In the genomic region with DNA sequence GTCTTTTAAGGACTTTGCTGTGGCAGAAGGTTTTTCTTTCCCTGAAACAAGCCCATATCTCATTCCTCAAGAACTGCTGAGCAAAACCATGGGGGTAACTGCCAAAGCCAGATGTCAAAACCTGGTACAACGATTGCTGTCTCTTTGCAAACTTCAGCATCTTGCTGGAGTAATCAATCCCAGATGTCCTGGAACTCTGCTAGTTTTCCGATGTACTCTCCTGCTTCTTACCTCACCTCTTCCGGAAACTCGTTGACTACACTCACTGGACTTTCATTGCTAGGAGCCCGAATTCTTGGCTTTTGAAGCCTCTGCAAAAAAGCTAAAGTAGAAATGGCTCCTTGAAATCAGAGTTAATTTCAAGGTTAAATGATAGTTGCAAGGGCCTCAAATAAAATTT, we compare ENCODE assay signal across 24 cellular contexts. TPM values are rescaled to one million over a fixed set of nuclear protein-coding genes. Genes with fewer than 3 reads are reported as not detected.
DNase-seq lines count a peak whose midpoint lies in the region; ATAC-seq and TF ChIP-seq lines count a peak whose summit lies in the region.
"Had no signal": no experiment of that assay in that cellular context is flagged by ENCODE, and none has a peak within 500 bp of the region (broad histone marks: within the 10 kb centered on the region; RNA-seq: fewer than 3 reads in every experiment).

No MANE protein-coding gene starts in this region.

- H3K4me1 Mint-ChIP-seq in activated T-helper 2 cell treated with anti-CD3 and anti-CD28 coated beads, Interferon-gamma antibody, Interleukin-2, Interleukin-4, amounts not matched to agents 10 μg/mL and 5 μg/mL and 100 μg/mL, durations not matched to agents 14 hours and 24 hours and 36 hours (ENCODE audit: low read depth): no peaks in the 10 kb centered on the region
- no peaks in the 10 kb centered on the region for H3K4me1 Mint-ChIP-seq in stimulated activated memory B cell treated with anti-CD40 and anti-IgM and Interleukin-4, amounts not matched to agents 10 μg/mL and 1 μg/mL and 100 μg/mL, for 72 hours
- H3K4me1 Mint-ChIP-seq: CD4-positive, alpha-beta memory T cell had no signal

- peak in 1 of 2 donors; percentile 31 for DNase-seq in heart right ventricle
- DNase-seq in right atrium auricular region (ENCODE audit: low spot score): no peak
- DNase-seq in astrocyte of the cerebellum (ENCODE audit: low read depth): peak; percentile 28
- DNase-seq in foreskin fibroblast: peak; percentile 94 to 96
- DNase-seq in MV-4-11 (lab: John Stamatoyannopoulos, UW): no peak
- DNase-seq in activated T-helper 2 cell treated with anti-CD3 and anti-CD28 coated beads, Interferon-gamma antibody, Interleukin-2, Interleukin-4, amounts not matched to agents 10 μg/mL and 5 μg/mL and 100 μg/mL, durations not matched to agents 14 hours and 24 hours and 36 hours (ENCODE audit: low spot score): no peak
- DNase-seq: activated CD4-positive, alpha-beta T cell treated with anti-CD3 and anti-CD28 coated beads, Interleukin-2, amount 50 U/mL, for 4 hours; activated naive CD4-positive, alpha-beta T cell; activated T-cell treated with anti-CD3 and anti-CD28 coated beads for 4 hours; CD4-positive, alpha-beta memory T cell; hypothalamus; kidney; MM.1S; NCI-H1694 treated with DMSO at 0.1 percent for 48 hours; nephron progenitor cell; T-helper 1 cell had no signal

- no peak overlapping the region for H3K4me3 Mint-ChIP-seq in activated T-helper 2 cell treated with anti-CD3 and anti-CD28 coated beads, Interferon-gamma antibody, Interleukin-2, Interleukin-4, amounts not matched to agents 10 μg/mL and 5 μg/mL and 100 μg/mL, durations not matched to agents 14 hours and 24 hours and 36 hours (ENCODE audit: low read depth)
- H3K4me3 Mint-ChIP-seq in stimulated activated memory B cell treated with anti-CD40 and anti-IgM and Interleukin-4, amounts not matched to agents 10 μg/mL and 1 μg/mL and 100 μg/mL, for 72 hours: no peak overlapping the region
- H3K4me3 Mint-ChIP-seq: CD4-positive, alpha-beta memory T cell; GM23338; nephron progenitor cell had no signal

- TF ChIP-seq CTCF in heart right ventricle (IDR thresholded peaks at IDR 0.05) (no peak), right atrium auricular region (IDR thresholded peaks at IDR 0.05) (no peak), astrocyte of the cerebellum (IDR thresholded peaks at IDR 0.05; ENCODE audit: low read depth, low read length, missing control alignments) (no peak), foreskin fibroblast (IDR thresholded peaks at IDR 0.05; ENCODE audit: low read depth, low read length) (no peak)

- peaks cover 3% of the 10 kb centered on the region for H3K36me3 Mint-ChIP-seq in activated T-helper 2 cell treated with anti-CD3 and anti-CD28 coated beads, Interferon-gamma antibody, Interleukin-2, Interleukin-4, amounts not matched to agents 10 μg/mL and 5 μg/mL and 100 μg/mL, durations not matched to agents 14 hours and 24 hours and 36 hours (ENCODE audit: low read depth)
- peaks cover 5% of the 10 kb centered on the region for H3K36me3 Mint-ChIP-seq in stimulated activated memory B cell treated with anti-CD40 and anti-IgM and Interleukin-4, amounts not matched to agents 10 μg/mL and 1 μg/mL and 100 μg/mL, for 72 hours
- H3K36me3 Mint-ChIP-seq: CD4-positive, alpha-beta memory T cell had no signal

- peak in 5 of 8 donors; percentile 28 to 65 (median 53) for ATAC-seq in heart right ventricle
- ATAC-seq in stimulated activated memory B cell treated with anti-CD40 and anti-IgM and Interleukin-4, amounts not matched to agents 10 μg/mL and 1 μg/mL and 100 μg/mL, for 72 hours: no peak
- no peak for ATAC-seq in HG02885 (IDR thresholded peaks at IDR 0.05; ENCODE audit: poor library complexity, unreplicated experiment)
- ATAC-seq: GM23338 had no signal

- H3K27ac ChIP-seq in heart right ventricle (no peak overlapping the region), right atrium auricular region (no peak overlapping the region)
- H3K27ac ChIP-seq: prostate gland, VCaP had no signal

- H3K27me3 ChIP-seq in heart right ventricle (no peaks in the 10 kb centered on the region), right atrium auricular region (no peaks in the 10 kb centered on the region)
- H3K27me3 ChIP-seq: ascending aorta had no signal

- H3K9me3 ChIP-seq in heart right ventricle: no peaks in the 10 kb centered on the region
- no peaks in the 10 kb centered on the region for H3K9me3 ChIP-seq in right atrium auricular region
- H3K9me3 ChIP-seq: ascending aorta, prostate gland had no signal

- H3K27me3 Mint-ChIP-seq in activated T-helper 2 cell treated with anti-CD3 and anti-CD28 coated beads, Interferon-gamma antibody, Interleukin-2, Interleukin-4, amounts not matched to agents 10 μg/mL and 5 μg/mL and 100 μg/mL, durations not matched to agents 14 hours and 24 hours and 36 hours (ENCODE audit: low read depth): peaks cover 1% of the 10 kb centered on the region
- peaks cover 6% of the 10 kb centered on the region for H3K27me3 Mint-ChIP-seq in stimulated activated memory B cell treated with anti-CD40 and anti-IgM and Interleukin-4, amounts not matched to agents 10 μg/mL and 1 μg/mL and 100 μg/mL, for 72 hours
- H3K27me3 Mint-ChIP-seq: CD4-positive, alpha-beta memory T cell had no signal

- no peak overlapping the region for H3K27ac Mint-ChIP-seq in activated T-helper 2 cell treated with anti-CD3 and anti-CD28 coated beads, Interferon-gamma antibody, Interleukin-2, Interleukin-4, amounts not matched to agents 10 μg/mL and 5 μg/mL and 100 μg/mL, durations not matched to agents 14 hours and 24 hours and 36 hours
- no peak overlapping the region for H3K27ac Mint-ChIP-seq in stimulated activated memory B cell treated with anti-CD40 and anti-IgM and Interleukin-4, amounts not matched to agents 10 μg/mL and 1 μg/mL and 100 μg/mL, for 72 hours
- H3K27ac Mint-ChIP-seq: CD4-positive, alpha-beta memory T cell; GM23338; nephron progenitor cell had no signal

- H3K36me3 ChIP-seq in heart right ventricle: peaks cover 0 to 5% (median 0%) of the 10 kb centered on the region in 9 donors
- no peaks in the 10 kb centered on the region for H3K36me3 ChIP-seq in right atrium auricular region
- H3K36me3 ChIP-seq: ascending aorta, prostate gland had no signal

- H3K4me3 ChIP-seq in heart right ventricle (no peak overlapping the region), right atrium auricular region (no peak overlapping the region), astrocyte of the cerebellum (ENCODE audit: low read depth, low read length) (no peak overlapping the region), foreskin fibroblast (ENCODE audit: low read depth in 1 of 2, low read length in 2 of 2) (no peak overlapping the region)
- H3K4me3 ChIP-seq: ascending aorta, GM23338, prostate gland, smooth muscle cell had no signal

- in situ Hi-C loops in astrocyte of the cerebellum (cut with HindIII; ENCODE audit: low sequenced_read_pairs): loop anchor here (25.0 kb wide), 1 partner anchor 405 kb away; no protein-coding TSS in a partner anchor

- intact Hi-C loops in heart right ventricle (cut with DNase I): loop anchor here in 3 of 10 donors (10.0 kb wide), 1 partner anchor 237 kb away; a partner anchor contains a TSS
- intact Hi-C loops in activated T-helper 2 cell treated with anti-CD3 and anti-CD28 coated beads, Interferon-gamma antibody, Interleukin-2, Interleukin-4, amounts not matched to agents 10 μg/mL and 5 μg/mL and 100 μg/mL, durations not matched to agents 14 hours and 24 hours and 36 hours (cut with micrococcal nuclease): no loop called here

- 67% methylated on average over 5 of the region's 5 CpGs for WGBS in heart right ventricle, 2 donors

- no peaks in the 10 kb centered on the region for H3K9me3 Mint-ChIP-seq in activated T-helper 2 cell treated with anti-CD3 and anti-CD28 coated beads, Interferon-gamma antibody, Interleukin-2, Interleukin-4, amounts not matched to agents 10 μg/mL and 5 μg/mL and 100 μg/mL, durations not matched to agents 14 hours and 24 hours and 36 hours
- no peaks in the 10 kb centered on the region for H3K9me3 Mint-ChIP-seq in stimulated activated memory B cell treated with anti-CD40 and anti-IgM and Interleukin-4, amounts not matched to agents 10 μg/mL and 1 μg/mL and 100 μg/mL, for 72 hours
- H3K9me3 Mint-ChIP-seq: CD4-positive, alpha-beta memory T cell; GM23338; nephron progenitor cell had no signal

- H3K4me1 ChIP-seq in heart right ventricle (no peaks in the 10 kb centered on the region), right atrium auricular region (no peaks in the 10 kb centered on the region)
- H3K4me1 ChIP-seq: ascending aorta, prostate gland had no signal

RNA-seq across cellular contexts. Expression of a gene that starts 23.3 kb away (rescaled TPM):
- total RNA-seq in heart right ventricle: 10 to 100 TPM; 18.9 to 27.5 (median 23.9) TPM
- 10 to 100 TPM; 13.3 to 13.5 TPM for polyA plus RNA-seq in heart right ventricle
- 10 to 100 TPM; 16.6 to 20.1 TPM for total RNA-seq in right atrium auricular region
- 37.6 and 42.3 TPM in 2 replicates for total RNA-seq in activated T-helper 2 cell treated with anti-CD3 and anti-CD28 coated beads, Interferon-gamma antibody, Interleukin-2, Interleukin-4, amounts not matched to agents 10 μg/mL and 5 μg/mL and 100 μg/mL, durations not matched to agents 14 hours and 24 hours and 36 hours

RNA-seq across cellular contexts. Expression of a gene that starts 23.5 kb away (rescaled TPM):
- total RNA-seq in heart right ventricle (10 to 100 TPM in 9 of 10 donors, 1 to 10 TPM in 1; 9.5 to 17.2 (median 14.9) TPM), right atrium auricular region (10 to 100 TPM in 1 of 2 donors, 1 to 10 TPM in 1; 8.4 to 11.7 TPM)
- polyA plus RNA-seq in heart right ventricle: 10 to 100 TPM; 12.0 to 15.3 TPM
- total RNA-seq in activated T-helper 2 cell treated with anti-CD3 and anti-CD28 coated beads, Interferon-gamma antibody, Interleukin-2, Interleukin-4, amounts not matched to agents 10 μg/mL and 5 μg/mL and 100 μg/mL, durations not matched to agents 14 hours and 24 hours and 36 hours: 86.2 and 91.8 TPM in 2 replicates

RNA-seq across cellular contexts. Expression of a gene that starts 37.4 kb away (rescaled TPM):
- 10 to 100 TPM; 38.4 to 58.9 (median 50.3) TPM for total RNA-seq in heart right ventricle
- 10 to 100 TPM; 30.4 to 30.5 TPM for polyA plus RNA-seq in heart right ventricle
- 10 to 100 TPM; 39.1 to 50.8 TPM for total RNA-seq in right atrium auricular region
- total RNA-seq in activated T-helper 2 cell treated with anti-CD3 and anti-CD28 coated beads, Interferon-gamma antibody, Interleukin-2, Interleukin-4, amounts not matched to agents 10 μg/mL and 5 μg/mL and 100 μg/mL, durations not matched to agents 14 hours and 24 hours and 36 hours: 62.7 and 65.2 TPM in 2 replicates

RNA-seq across cellular contexts. Expression of a gene that starts 53.0 kb away (rescaled TPM):
- total RNA-seq in heart right ventricle: under 1 TPM in 1 of 10 donors, not detected in 9; 0.66 TPM
- polyA plus RNA-seq in heart right ventricle: under 1 TPM in 1 of 2 donors, not detected in 1; 0.12 TPM
- under 1 TPM in 1 of 2 donors, not detected in 1; 0.28 TPM for total RNA-seq in right atrium auricular region
- total RNA-seq in activated T-helper 2 cell treated with anti-CD3 and anti-CD28 coated beads, Interferon-gamma antibody, Interleukin-2, Interleukin-4, amounts not matched to agents 10 μg/mL and 5 μg/mL and 100 μg/mL, durations not matched to agents 14 hours and 24 hours and 36 hours: not detected in 2 replicates
- total RNA-seq: ascending aorta, mesenteric fat pad had no signal
- polyA plus RNA-seq: CD4-positive, alpha-beta memory T cell had no signal

Comparison
In these comparisons a context has a peak if more than half of its experiments do, and no peak if none do; other contexts are left out.
1. ATAC-seq: peak in heart right ventricle (5 of 8); none in stimulated activated memory B cell treated with anti-CD40 and anti-IgM and Interleukin-4, amounts not matched to agents 10 μg/mL and 1 μg/mL and 100 μg/mL, for 72 hours (single experiment) and HG02885 (single experiment).
2. DNase-seq: peak in astrocyte of the cerebellum (single experiment) and foreskin fibroblast (2 of 2); none in right atrium auricular region (single experiment), MV-4-11 (single experiment) and activated T-helper 2 cell treated with anti-CD3 and anti-CD28 coated beads, Interferon-gamma antibody, Interleukin-2, Interleukin-4, amounts not matched to agents 10 μg/mL and 5 μg/mL and 100 μg/mL, durations not matched to agents 14 hours and 24 hours and 36 hours (single experiment).